Comparison of ENCODE assay signal across 18 cellular contexts in the genomic region with DNA sequence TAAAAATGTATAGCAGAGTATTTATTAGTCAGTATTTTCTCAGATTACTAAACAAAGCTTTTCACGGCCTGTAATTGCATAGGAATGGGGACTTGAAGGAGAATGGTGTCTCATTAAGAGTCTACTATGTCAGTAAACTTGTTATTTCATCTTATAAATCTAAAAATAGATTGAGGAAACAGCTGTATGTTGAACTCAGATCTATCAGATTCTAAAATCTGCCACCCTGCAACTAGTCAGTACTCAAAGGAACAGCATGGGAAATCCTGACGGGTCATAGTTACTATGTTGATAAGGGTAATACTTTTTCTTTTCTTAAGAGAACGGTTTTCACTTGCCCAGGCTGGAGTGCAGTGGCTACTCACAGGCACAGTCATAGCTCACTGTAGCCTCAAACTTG.
"Had no signal": no experiment of that assay in that cellular context is flagged by ENCODE, and none has a peak within 500 bp of the region (broad histone marks: within the 10 kb centered on the region; RNA-seq: fewer than 3 reads in every experiment).

No MANE protein-coding gene starts in this region.

- DNase-seq: activated CD4-positive, alpha-beta memory T cell treated with anti-CD3 and anti-CD28 coated beads for 36 hours; activated CD4-positive, alpha-beta T cell treated with anti-CD3 and anti-CD28 coated beads for 48 hours; activated naive CD4-positive, alpha-beta T cell treated with anti-CD3 and anti-CD28 coated beads for 36 hours; activated T-cell treated with anti-CD3 and anti-CD28 coated beads, Interleukin-2, amount 50 U/mL, for 48 hours; anterior cingulate cortex; body of pancreas; effector CD8-positive, alpha-beta T cell; foreskin keratinocyte; glutamatergic neuron; hippocampal formation; kidney glomerular epithelial cell; left lung; spleen; stimulated activated CD4-positive, alpha-beta T cell treated with anti-CD3 and anti-CD28 coated beads, Interleukin-4, amount 100 ng/mL, for 1 hour; stimulated activated naive CD8-positive, alpha-beta T cell treated with anti-CD3 and anti-CD28 coated beads, Interleukin-15, Interleukin-2, amounts not matched to agents 100 U/mL and 50 U/mL, for 24 hours; T-helper 9 cell; upper lobe of left lung had no signal

- ATAC-seq: body of pancreas; foreskin keratinocyte; left lung; natural killer cell treated with Interleukin-12 subunit alpha and Interleukin-12 subunit beta and Interleukin-15 and Interleukin-18, amount 100 ng/mL, for 72 hours; stimulated activated naive CD8-positive, alpha-beta T cell treated with anti-CD3 and anti-CD28 coated beads, Interleukin-15, Interleukin-2, amounts not matched to agents 100 U/mL and 50 U/mL, for 24 hours had no signal
